ENCODE assay signal across 18 cellular contexts in genomic region chr7:151628846-151629604, GRCh38.
DNase-seq lines count a peak whose midpoint lies in the region; ATAC-seq and TF ChIP-seq lines count a peak whose summit lies in the region.
"Had no signal": no experiment of that assay in that cellular context is flagged by ENCODE, and none has a peak within 500 bp of the region (broad histone marks: within the 10 kb centered on the region; RNA-seq: fewer than 3 reads in every experiment).

No MANE protein-coding gene starts in this region.

- H3K36me3 ChIP-seq in IMR-90 (ENCODE audit: control insufficient read depth, insufficient read depth, low read length): peaks cover 5% of the 10 kb centered on the region; the same call in 1 of the 2 replicates
- H3K36me3 ChIP-seq in mesenchymal stem cell (ENCODE audit: control insufficient read depth in 1 of 2, insufficient read depth in 2 of 2, low read depth in 1 of 2, low read length in 2 of 2): peaks cover 5 to 10% of the 10 kb centered on the region in 2 experiments
- H3K36me3 ChIP-seq in thoracic aorta: no peaks in the 10 kb centered on the region

- no peak overlapping the region for H3K23ac ChIP-seq in IMR-90 (ENCODE audit: low read depth, low read length)
- no peak overlapping the region for H3K23ac ChIP-seq in mesenchymal stem cell (ENCODE audit: low read length in 2 of 2)

- peaks cover 66% of the 10 kb centered on the region for H3K4me1 Mint-ChIP-seq in chondrocyte (ENCODE audit: low read depth)
- peaks cover 36 to 56% of the 10 kb centered on the region in 2 donors for H3K4me1 Mint-ChIP-seq in effector memory CD8-positive, alpha-beta T cell (ENCODE audit: low read depth in 2 of 2)

- H3K79me1 ChIP-seq in IMR-90 (ENCODE audit: low read depth in 1 of 2, low read length in 2 of 2) (peaks cover 28 to 75% of the 10 kb centered on the region in 2 experiments), mesenchymal stem cell (replicated peaks; ENCODE audit: low read length, poor library complexity, severe bottlenecking) (peaks cover 13% of the 10 kb centered on the region)

- H3K9ac ChIP-seq in IMR-90 (ENCODE audit: low read depth, low read length) (no peak overlapping the region), mesenchymal stem cell (ENCODE audit: low read length) (no peak overlapping the region)
- H3K9ac ChIP-seq: KMS-11 had no signal

- POLR2A ChIA-PET in IMR-90 (lab: Charles Lee; ENCODE audit: unreplicated experiment): no interaction called here

- no TSS peak for BruUV-seq in IMR-90 (replicated peaks; lab: Mats Ljungman, UMichigan)

- no peaks in the 10 kb centered on the region for H3K27me3 Mint-ChIP-seq in chondrocyte (ENCODE audit: low read depth)
- no peaks in the 10 kb centered on the region for H3K27me3 Mint-ChIP-seq in effector memory CD8-positive, alpha-beta T cell
- H3K27me3 Mint-ChIP-seq: activated naive CD4-positive, alpha-beta T cell treated with anti-CD3 and anti-CD28 coated beads, Interleukin-2, amount 50 U/mL, for 24 hours had no signal

- peaks cover 5% of the 10 kb centered on the region for H3K9me1 ChIP-seq in IMR-90 (ENCODE audit: insufficient read depth, low read length)

- H3K9me3 ChIP-seq in IMR-90 (ENCODE audit: control insufficient read depth, insufficient read depth, low read length) (peaks cover 2% of the 10 kb centered on the region; the same call in 1 of the 2 replicates), mesenchymal stem cell (ENCODE audit: control insufficient read depth, low read length) (no peaks in the 10 kb centered on the region), thoracic aorta (no peaks in the 10 kb centered on the region)
- H3K9me3 ChIP-seq: SJSA1, stomach had no signal

- no peak overlapping the region for H4K8ac ChIP-seq in IMR-90 (ENCODE audit: low read depth in 2 of 2, low read length in 2 of 2)
- H4K8ac ChIP-seq in mesenchymal stem cell (ENCODE audit: low read length): peak overlapping the region; percentile 73

- H3K4me2 ChIP-seq in IMR-90 (ENCODE audit: low read depth, low read length) (no peak overlapping the region), mesenchymal stem cell (ENCODE audit: low read length, poor library complexity, severe bottlenecking) (no peak overlapping the region)

- peaks cover 5% of the 10 kb centered on the region for H3K9me3 Mint-ChIP-seq in chondrocyte (ENCODE audit: low read depth)
- peaks cover 0 to 2% of the 10 kb centered on the region in 2 donors for H3K9me3 Mint-ChIP-seq in effector memory CD8-positive, alpha-beta T cell
- H3K9me3 Mint-ChIP-seq: activated naive CD4-positive, alpha-beta T cell treated with anti-CD3 and anti-CD28 coated beads, Interleukin-2, amount 50 U/mL, for 24 hours had no signal

- no peak for TF ChIP-seq POLR2A in IMR-90 (IDR thresholded peaks at IDR 0.05; ENCODE audit: low read depth, low read length)

- peak overlapping the region; percentile 63 for H3K27ac Mint-ChIP-seq in chondrocyte (ENCODE audit: unreplicated experiment)
- H3K27ac Mint-ChIP-seq in effector memory CD8-positive, alpha-beta T cell: no peak overlapping the region
- H3K27ac Mint-ChIP-seq: activated naive CD4-positive, alpha-beta T cell treated with anti-CD3 and anti-CD28 coated beads, Interleukin-2, amount 50 U/mL, for 24 hours; activated T-cell treated with anti-CD3 and anti-CD28 coated beads, Interleukin-2, amount 50 U/mL, for 72 hours had no signal

- TF ChIP-seq CTCF in IMR-90 (conservative IDR thresholded peaks at IDR 0.05; ENCODE audit: low read depth, low read length): no peak
- no peak for TF ChIP-seq CTCF in chondrocyte (IDR thresholded peaks at IDR 0.05)
- no peak for TF ChIP-seq CTCF in thoracic aorta (IDR thresholded peaks at IDR 0.05)

- dilution Hi-C loops in IMR-90 (cut with HindIII; ENCODE audit: low sequenced_read_pairs, unreplicated experiment): no loop called here

- H3K4ac ChIP-seq in IMR-90 (ENCODE audit: low read depth, low read length): no peak overlapping the region
- peak overlapping the region; percentile 13 to 42 for H3K4ac ChIP-seq in mesenchymal stem cell (ENCODE audit: low read depth in 1 of 2, low read length in 2 of 2)

- intact Hi-C loops in IMR-90 (cut with micrococcal nuclease): loop anchor here (2.0 kb wide), 1 partner anchor 28 kb away; no protein-coding TSS in a partner anchor

- H4K5ac ChIP-seq in IMR-90 (ENCODE audit: low read depth, low read length): no peak overlapping the region

- H2BK120ac ChIP-seq in IMR-90 (ENCODE audit: low read depth, low read length) (no peak overlapping the region), mesenchymal stem cell (ENCODE audit: low read depth, low read length) (no peak overlapping the region)

- H3K27ac ChIP-seq in IMR-90 (ENCODE audit: insufficient read depth, low read length): no peak overlapping the region
- no peak overlapping the region for H3K27ac ChIP-seq in mesenchymal stem cell (ENCODE audit: low read length, poor library complexity, severe bottlenecking)
- H3K27ac ChIP-seq in thoracic aorta: peak overlapping the region; percentile 34 to 46
- H3K27ac ChIP-seq: brain microvascular endothelial cell, KMS-11, SJSA1 had no signal

- no peak overlapping the region for H2AK9ac ChIP-seq in IMR-90 (replicated peaks; ENCODE audit: low read depth, low read length, poor library complexity)

- in situ Hi-C loops in IMR-90 (cut with MboI; ENCODE audit: low sequenced_read_pairs): loop anchor here (10.0 kb wide), 1 partner anchor 116 kb away; no protein-coding TSS in a partner anchor

- peak overlapping the region in 1 of 2 experiments; percentile 71 for H2BK12ac ChIP-seq in mesenchymal stem cell (ENCODE audit: low read length in 2 of 2)

- H3K56ac ChIP-seq in IMR-90 (ENCODE audit: extremely low read depth, insufficient read depth, low read length): no peak overlapping the region

- no peak overlapping the region for H2BK20ac ChIP-seq in IMR-90 (ENCODE audit: low read depth, low read length)

- H3K27me3 ChIP-seq in IMR-90 (ENCODE audit: control insufficient read depth, insufficient read depth, low read length) (no peaks in the 10 kb centered on the region), mesenchymal stem cell (ENCODE audit: control insufficient read depth in 1 of 2, insufficient read depth in 1 of 2, low read length in 2 of 2) (no peaks in the 10 kb centered on the region), thoracic aorta (replicated peaks; ENCODE audit: insufficient read depth) (no peaks in the 10 kb centered on the region)
- H3K27me3 ChIP-seq: brain microvascular endothelial cell, SJSA1, stomach had no signal

- H3K14ac ChIP-seq in IMR-90 (replicated peaks; ENCODE audit: low read depth, low read length) (no peak overlapping the region), mesenchymal stem cell (ENCODE audit: low read length in 2 of 2) (peak overlapping the region in 1 of 2 experiments; percentile 81)

- peaks cover 2% of the 10 kb centered on the region for H3K36me3 Mint-ChIP-seq in chondrocyte (ENCODE audit: low read depth)
- peaks cover 6% of the 10 kb centered on the region for H3K36me3 Mint-ChIP-seq in effector memory CD8-positive, alpha-beta T cell (ENCODE audit: insufficient read depth)

- peak overlapping the region; percentile 57 for H2AK5ac ChIP-seq in IMR-90 (ENCODE audit: low read depth, low read length)
- H2AK5ac ChIP-seq in mesenchymal stem cell (ENCODE audit: low read length, severe bottlenecking): peak overlapping the region; percentile 53

- DNase-seq in IMR-90 (no peak), chondrocyte (ENCODE audit: low spot score) (no peak), mesenchymal stem cell (no peak), thoracic aorta (ENCODE audit: low spot score) (no peak), retina (no peak)
- no peak for DNase-seq in effector memory CD8-positive, alpha-beta T cell
- DNase-seq: activated T-cell treated with anti-CD3 and anti-CD28 coated beads, Interleukin-2, amount 50 U/mL, for 72 hours; brain microvascular endothelial cell; COR-L47; NCI-H1105 treated with DMSO at 0.1 percent for 48 hours; NCI-H2107; NCI-H524; stomach had no signal

- H3K4me1 ChIP-seq in IMR-90 (ENCODE audit: control insufficient read depth, insufficient read depth, low read length) (no peaks in the 10 kb centered on the region; the same call in 1 of the 2 replicates), mesenchymal stem cell (ENCODE audit: control insufficient read depth, insufficient read depth, low read depth, low read length) (peaks cover 20% of the 10 kb centered on the region), thoracic aorta (ENCODE audit: control insufficient read depth in 1 of 2, low read depth in 2 of 2) (peaks cover 30 to 55% of the 10 kb centered on the region in 2 donors)

- CTCF ChIA-PET in IMR-90 (lab: Yijun Ruan, JAX): no interaction called here

- TF ChIP-seq RAD21 in IMR-90 (IDR thresholded peaks at IDR 0.05; ENCODE audit: low read length): no peak

- ATAC-seq in IMR-90 (ENCODE audit: low read depth) (no peak), thoracic aorta (ENCODE audit: insufficient number of reproducible peaks, low FRiP score, low read depth) (no peak), GM18519 (IDR thresholded peaks at IDR 0.05; ENCODE audit: low FRiP score, unreplicated experiment) (no peak)
- no peak for ATAC-seq in effector memory CD8-positive, alpha-beta T cell (replicated peaks)
- ATAC-seq: activated T-cell treated with anti-CD3 and anti-CD28 coated beads, Interleukin-2, amount 50 U/mL, for 72 hours; sciatic nerve had no signal

- no peak overlapping the region for H3K18ac ChIP-seq in IMR-90 (ENCODE audit: low read depth, low read length)
- H3K18ac ChIP-seq in mesenchymal stem cell (ENCODE audit: low read depth in 1 of 2, low read length in 2 of 2): peak overlapping the region; percentile 14 to 77

- H3K4me3 ChIP-seq in IMR-90 (ENCODE audit: insufficient read depth, low read depth, low read length): no peak overlapping the region
- no peak overlapping the region for H3K4me3 ChIP-seq in mesenchymal stem cell (ENCODE audit: insufficient read depth in 1 of 2, low read depth in 1 of 2, low read length in 2 of 2)
- peak overlapping the region; percentile 80 for H3K4me3 ChIP-seq in thoracic aorta
- H3K4me3 ChIP-seq: SJSA1 had no signal

- no peak overlapping the region for H3K4me3 Mint-ChIP-seq in chondrocyte (ENCODE audit: unreplicated experiment)
- H3K4me3 Mint-ChIP-seq in effector memory CD8-positive, alpha-beta T cell: no peak overlapping the region

- H2BK5ac ChIP-seq in IMR-90 (ENCODE audit: low read depth, low read length, poor library complexity, severe bottlenecking) (no peak overlapping the region), mesenchymal stem cell (ENCODE audit: low read depth, low read length, poor library complexity, severe bottlenecking) (no peak overlapping the region)

- 90% methylated on average over 2 of the region's 17 CpGs; no CpG with 5 or more reads in 1 of the 2 experiments for WGBS in IMR-90 (ENCODE audit: extremely low coverage in 2 of 2, insufficient read length in 1 of 2), 2 experiments
- 67% methylated on average over 17 of the region's 17 CpGs for WGBS in mesenchymal stem cell

- H4K91ac ChIP-seq in IMR-90 (ENCODE audit: insufficient read depth, low read depth, low read length) (no peak overlapping the region), mesenchymal stem cell (ENCODE audit: low read length) (no peak overlapping the region)

- H2AFZ ChIP-seq in IMR-90 (replicated peaks; ENCODE audit: low read length, poor library complexity): no peak overlapping the region
- no peak overlapping the region for H2AFZ ChIP-seq in mesenchymal stem cell (ENCODE audit: low read depth, low read length)

- H2BK15ac ChIP-seq in IMR-90 (ENCODE audit: low read depth, low read length) (no peak overlapping the region), mesenchymal stem cell (ENCODE audit: low read depth, poor library complexity, severe bottlenecking) (peak overlapping the region; percentile 12)

- peaks cover 13% of the 10 kb centered on the region; the same call in 1 of the 2 replicates for H4K20me1 ChIP-seq in IMR-90 (ENCODE audit: insufficient read depth, low read length)

Comparison
In these comparisons a context has a peak if more than half of its experiments do, and no peak if none do; other contexts are left out.
1. H3K27ac ChIP-seq: peak in thoracic aorta (2 of 2); none in IMR-90 (single experiment) and mesenchymal stem cell (single experiment).